In the genomic region with DNA sequence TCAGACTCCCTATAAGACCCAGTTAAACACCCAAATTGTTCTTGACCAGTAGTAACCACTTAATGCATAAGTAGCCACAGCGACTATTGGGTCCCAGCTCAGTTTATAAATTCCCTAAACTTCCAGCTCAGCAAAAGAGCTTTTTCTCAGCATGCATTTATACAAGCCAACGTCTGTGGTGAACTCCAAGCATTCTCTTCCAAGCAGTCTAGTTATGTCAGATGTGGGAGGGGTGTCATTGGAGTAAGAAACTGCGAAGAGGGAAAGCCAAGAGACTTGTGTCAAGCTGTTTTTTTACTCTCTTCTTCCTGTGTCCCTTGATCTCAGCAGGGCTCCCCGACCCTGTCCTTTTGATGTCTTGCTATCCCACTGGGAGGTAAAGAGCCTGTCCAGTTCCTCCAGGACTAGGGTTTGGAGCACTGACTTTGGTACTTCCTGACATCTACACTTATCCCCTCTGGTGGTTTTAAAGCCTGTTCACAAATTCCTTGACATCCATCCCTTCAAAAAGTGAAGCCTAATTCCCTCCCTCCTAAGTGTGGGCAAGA, we compare ENCODE assay signal across 12 cellular contexts.
DNase-seq lines count a peak whose midpoint lies in the region; ATAC-seq and TF ChIP-seq lines count a peak whose summit lies in the region.
"Had no signal": no experiment of that assay in that cellular context is flagged by ENCODE, and none has a peak within 500 bp of the region (broad histone marks: within the 10 kb centered on the region; RNA-seq: fewer than 3 reads in every experiment).

No MANE protein-coding gene starts in this region.

- ATAC-seq in PC-3, result no peak
- ATAC-seq in GM21381 (IDR thresholded peaks at IDR 0.05; ENCODE audit: unreplicated experiment), result no peak
- ATAC-seq: naive thymus-derived CD4-positive, alpha-beta T cell had no signal

- TSS peak; percentile 79 for BruUV-seq in Calu3 (replicated peaks; lab: Mats Ljungman, UMichigan)
- BruUV-seq in PC-3 (replicated peaks; lab: Mats Ljungman, UMichigan), result TSS peak; percentile 59

- H3K9me2 ChIP-seq in PC-3 (replicated peaks; ENCODE audit: low read length), result no peaks in the 10 kb centered on the region

- peak overlapping the region; percentile 42 for H3K27ac ChIP-seq in PC-3 (ENCODE audit: low read length)
- no peak overlapping the region for H3K27ac ChIP-seq in endodermal cell (ENCODE audit: low read depth, low read length)

- H3K4me1 Mint-ChIP-seq in Calu3 (ENCODE audit: low read depth, unreplicated experiment), result peaks cover 68% of the 10 kb centered on the region
- H3K4me1 Mint-ChIP-seq in endodermal cell, result peaks cover 34% of the 10 kb centered on the region
- H3K4me1 Mint-ChIP-seq in nephron, result peaks cover 40% of the 10 kb centered on the region
- H3K4me1 Mint-ChIP-seq: naive thymus-derived CD4-positive, alpha-beta T cell had no signal

- POLR2A ChIA-PET in PC-3 (lab: Charles Lee; ENCODE audit: unreplicated experiment), result interaction anchor here (0.6 kb wide), 2 partner anchors 42 to 262 kb away, joined by 5 to 9 read pairs; no protein-coding TSS in a partner anchor

- H3K4me3 ChIP-seq in PC-3 (ENCODE audit: low read length) (no peak overlapping the region), endodermal cell (ENCODE audit: low read length) (no peak overlapping the region)

- H3K36me3 ChIP-seq in PC-3 (ENCODE audit: low read depth, low read length), result 0 out of 2 replicates have a peak, but pooled peaks cover 1% of the 10 kb centered on the region
- no peaks in the 10 kb centered on the region for H3K36me3 ChIP-seq in endodermal cell (ENCODE audit: control insufficient read depth, insufficient read depth, low read length)

- DNase-seq in Calu3, result no peak
- no peak for DNase-seq in PC-3
- DNase-seq in endodermal cell, result peak; percentile 96
- DNase-seq in activated effector memory CD4-positive, alpha-beta T cell treated with Interleukin-2 at 50 U/mL for 16 hours, result no peak
- DNase-seq in head of caudate nucleus, result no peak
- no peak for DNase-seq in NCI-H1105 (lab: John Stamatoyannopoulos, UW)
- DNase-seq: activated CD4-positive, alpha-beta memory T cell treated with anti-CD3 and anti-CD28 coated beads for 36 hours; naive thymus-derived CD4-positive, alpha-beta T cell; NCI-H187 had no signal

- H3K9me3 ChIP-seq in PC-3 (ENCODE audit: low read length) (no peaks in the 10 kb centered on the region), endodermal cell (ENCODE audit: control insufficient read depth, low read length) (no peaks in the 10 kb centered on the region)

- no peaks in the 10 kb centered on the region for H3K27me3 ChIP-seq in PC-3 (ENCODE audit: low read length)
- H3K27me3 ChIP-seq in endodermal cell (ENCODE audit: control insufficient read depth, insufficient read depth, low read length, poor library complexity, severe bottlenecking), result peaks cover 37% of the 10 kb centered on the region

- H3K4me1 ChIP-seq in PC-3 (ENCODE audit: insufficient read depth, low read length), result peaks cover 62% of the 10 kb centered on the region
- H3K4me1 ChIP-seq in endodermal cell (ENCODE audit: control insufficient read depth, insufficient read depth, low read length), result peaks cover 9% of the 10 kb centered on the region

- no peaks in the 10 kb centered on the region for H3F3A ChIP-seq in PC-3 (ENCODE audit: low read length, unreplicated experiment)

- H3K9me3 Mint-ChIP-seq in Calu3 (ENCODE audit: low read depth, unreplicated experiment), result peaks cover 5% of the 10 kb centered on the region
- H3K9me3 Mint-ChIP-seq in endodermal cell, result no peaks in the 10 kb centered on the region
- peaks cover 5% of the 10 kb centered on the region for H3K9me3 Mint-ChIP-seq in nephron
- H3K9me3 Mint-ChIP-seq: activated CD4-positive, alpha-beta memory T cell treated with anti-CD3 and anti-CD28 coated beads for 36 hours had no signal

- intact Hi-C loops in Calu3 (cut with micrococcal nuclease; ENCODE audit: unreplicated experiment), result loop anchor here (2.0 kb wide), 1 partner anchor 17 kb away; no protein-coding TSS in a partner anchor
- intact Hi-C loops in PC-3 (cut with micrococcal nuclease), result loop anchor here (5.0 kb wide), 1 partner anchor 64 kb away; no protein-coding TSS in a partner anchor
- intact Hi-C loops in head of caudate nucleus (cut with DNase I), result loop anchor here (10.0 kb wide), 1 partner anchor 49 kb away; no protein-coding TSS in a partner anchor

- H3K27me3 Mint-ChIP-seq in Calu3 (ENCODE audit: unreplicated experiment) (no peaks in the 10 kb centered on the region), endodermal cell (ENCODE audit: insufficient read depth) (peaks cover 11% of the 10 kb centered on the region), nephron (ENCODE audit: low read depth) (no peaks in the 10 kb centered on the region)

- WGBS in endodermal cell (ENCODE audit: insufficient coverage in 1 of 2, insufficient read length in 1 of 2), 2 experiments, result 24 to 39% methylated on average over 2 to 4 of the region's 4 CpGs

- H3K9ac ChIP-seq in PC-3 (ENCODE audit: low read length) (no peak overlapping the region), endodermal cell (ENCODE audit: extremely low read depth, low read length, poor library complexity, severe bottlenecking) (no peak overlapping the region)

- CTCF ChIA-PET in Calu3 (lab: Charles Lee) (interaction anchor here (0.7 to 2.7 kb wide), 4 partner anchors 18 to 146 kb away, joined by 3 to 10 read pairs (median 4); a partner anchor contains a TSS), PC-3 (lab: Charles Lee) (no interaction called here)

- no peaks in the 10 kb centered on the region for H4K20me1 ChIP-seq in PC-3 (ENCODE audit: low read length)

- peak overlapping the region; percentile 18; the same call in 1 of the 2 replicates for H2AFZ ChIP-seq in PC-3 (ENCODE audit: low read length)

- peak overlapping the region; percentile 22 for H3K4me3 Mint-ChIP-seq in Calu3 (ENCODE audit: low read depth, unreplicated experiment)
- no peak overlapping the region for H3K4me3 Mint-ChIP-seq in endodermal cell
- no peak overlapping the region for H3K4me3 Mint-ChIP-seq in nephron
- H3K4me3 Mint-ChIP-seq: activated CD4-positive, alpha-beta memory T cell treated with anti-CD3 and anti-CD28 coated beads for 36 hours; activated naive CD8-positive, alpha-beta T cell; naive thymus-derived CD4-positive, alpha-beta T cell had no signal

- H3K27ac Mint-ChIP-seq in Calu3 (ENCODE audit: unreplicated experiment) (peak overlapping the region; percentile 57), endodermal cell (no peak overlapping the region), nephron (peak overlapping the region; percentile 0 to 70 (median 63))
- H3K27ac Mint-ChIP-seq: activated CD4-positive, alpha-beta memory T cell treated with anti-CD3 and anti-CD28 coated beads for 36 hours; activated naive CD8-positive, alpha-beta T cell; naive thymus-derived CD4-positive, alpha-beta T cell had no signal

- no peak for TF ChIP-seq CTCF in Calu3 (IDR thresholded peaks at IDR 0.05; ENCODE audit: unreplicated experiment)
- TF ChIP-seq CTCF in PC-3 (conservative IDR thresholded peaks at IDR 0.05; ENCODE audit: low read depth, low read length), result no peak
- TF ChIP-seq CTCF in endodermal cell (conservative IDR thresholded peaks at IDR 0.05), result no peak
- TF ChIP-seq CTCF in nephron (IDR thresholded peaks at IDR 0.05; ENCODE audit: unreplicated experiment in 3 of 3), result no peak

- H3K79me2 ChIP-seq in PC-3 (ENCODE audit: low read length), result peaks cover 67% of the 10 kb centered on the region

- H3K4me2 ChIP-seq in PC-3 (ENCODE audit: low read length), result no peak overlapping the region; the same call in 1 of the 2 replicates

- H3K36me3 Mint-ChIP-seq in Calu3 (ENCODE audit: insufficient read depth, unreplicated experiment) (peaks cover 5% of the 10 kb centered on the region), endodermal cell (ENCODE audit: low read depth) (peaks cover under 1% of the 10 kb centered on the region), nephron (ENCODE audit: low read depth) (peaks cover 7% of the 10 kb centered on the region)
- H3K36me3 Mint-ChIP-seq: activated CD4-positive, alpha-beta memory T cell treated with anti-CD3 and anti-CD28 coated beads for 36 hours; activated naive CD8-positive, alpha-beta T cell; naive thymus-derived CD4-positive, alpha-beta T cell had no signal
